In the genomic region with DNA sequence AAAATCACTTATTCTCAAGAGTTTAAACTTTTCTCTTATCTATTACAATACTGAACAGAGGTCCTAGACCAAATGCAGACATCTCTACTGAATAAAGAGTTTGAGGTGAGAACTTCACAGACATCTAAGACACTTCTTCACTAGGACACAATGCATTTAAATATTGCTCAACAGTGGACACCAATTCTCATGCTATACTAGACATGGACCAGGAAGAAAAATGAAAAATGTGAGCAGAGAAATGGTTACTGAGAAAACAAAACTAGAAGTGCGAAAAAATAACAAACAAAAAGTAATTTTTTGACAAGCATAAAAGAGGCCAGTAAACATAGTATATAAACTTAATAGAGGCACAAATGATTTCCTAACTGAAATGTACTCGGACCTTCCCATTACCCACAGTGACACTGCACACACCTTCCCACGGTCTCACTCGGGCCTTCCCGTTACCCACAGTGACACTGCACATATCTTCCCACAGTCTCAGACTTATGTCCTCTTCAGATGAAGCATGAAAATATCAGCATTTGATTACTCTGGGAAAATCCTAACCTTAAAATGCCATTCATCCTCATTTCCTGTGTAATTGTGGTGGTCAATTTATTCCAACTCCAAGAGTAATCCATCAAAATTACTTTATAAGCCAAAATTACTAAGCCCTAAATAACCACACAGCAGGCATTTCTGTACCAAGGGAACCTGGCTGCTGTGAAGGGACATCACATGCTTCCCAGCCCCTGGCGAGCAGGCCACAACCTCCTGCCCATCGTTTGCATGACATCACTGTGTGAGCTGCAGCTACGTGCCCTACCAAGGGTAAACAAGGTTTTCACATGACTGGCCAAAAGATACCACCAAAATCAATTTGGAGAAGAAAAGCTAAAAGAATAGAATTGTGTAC, we compare ENCODE assay signal across 8 cellular contexts. TPM values are rescaled to one million over a fixed set of nuclear protein-coding genes. Genes with fewer than 3 reads are reported as not detected.
DNase-seq lines count a peak whose midpoint lies in the region; ATAC-seq and TF ChIP-seq lines count a peak whose summit lies in the region.

No MANE protein-coding gene starts in this region.

- no TSS peak for BruUV-seq in Panc1 (replicated peaks; lab: Mats Ljungman, UMichigan)

- peaks cover 21% of the 10 kb centered on the region for H3K4me1 ChIP-seq in Panc1 (ENCODE audit: control insufficient read depth, insufficient read depth, low read length)
- H3K4me1 ChIP-seq in HAP-1: no peaks in the 10 kb centered on the region

- ATAC-seq in HG02763 (IDR thresholded peaks at IDR 0.05; ENCODE audit: unreplicated experiment) (peak; percentile 38), Panc1 (peak; percentile 61; the same call in 1 of the 2 replicates), esophagus mucosa (no peak)

- POLR2A ChIA-PET in Panc1 (lab: Charles Lee): interaction anchor here (0.6 kb wide), 1 partner anchor 39 kb away, joined by 3 read pairs; no protein-coding TSS in a partner anchor

- peak; percentile 38 for DNase-seq in NCI-H748 (lab: John Stamatoyannopoulos, UW; ENCODE audit: unreplicated experiment)
- no peak for DNase-seq in NCI-H748 treated with DMSO at 0.1 percent for 48 hours (lab: John Stamatoyannopoulos, UW)
- DNase-seq in Panc1 (ENCODE audit: low read depth, low spot score): no peak
- DNase-seq in epithelial cell of proximal tubule (ENCODE audit: low read depth): peak; percentile 60
- no peak for DNase-seq in nephron progenitor cell
- no peak for DNase-seq in HAP-1 (ENCODE audit: low spot score in 2 of 2)

- in situ Hi-C loops in Panc1 (cut with HindIII; ENCODE audit: low pct_unique_long_range_greater_than_20kb, low sequenced_read_pairs): no loop called here
- in situ Hi-C loops in HAP-1 (cut with MboI; ENCODE audit: low sequenced_read_pairs): no loop called here

- H3K9me3 Mint-ChIP-seq in nephron progenitor cell: no peaks in the 10 kb centered on the region

- CTCF ChIA-PET in Panc1 (lab: Charles Lee): no interaction called here

- H3K9me3 ChIP-seq in Panc1 (ENCODE audit: control insufficient read depth, insufficient read depth, low read depth, low read length) (no peaks in the 10 kb centered on the region), HAP-1 (no peaks in the 10 kb centered on the region)

- intact Hi-C loops in Panc1 (cut with micrococcal nuclease; ENCODE audit: unreplicated experiment): no loop called here

- H3K27me3 ChIP-seq in Panc1 (ENCODE audit: control insufficient read depth, insufficient read depth, low read length) (no peaks in the 10 kb centered on the region), HAP-1 (ENCODE audit: low read depth) (no peaks in the 10 kb centered on the region)

- no peak for TF ChIP-seq CTCF in Panc1 (IDR thresholded peaks at IDR 0.05)
- no peak for TF ChIP-seq CTCF in epithelial cell of proximal tubule (conservative IDR thresholded peaks at IDR 0.05; ENCODE audit: low read depth, low read length)
- no peak for TF ChIP-seq CTCF in nephron progenitor cell (IDR thresholded peaks at IDR 0.05)

- H3K36me3 ChIP-seq in Panc1 (ENCODE audit: control insufficient read depth, insufficient read depth, low read length) (no peaks in the 10 kb centered on the region), HAP-1 (replicated peaks) (peaks cover 40% of the 10 kb centered on the region)

- H3K4me3 Mint-ChIP-seq in nephron progenitor cell: no peak overlapping the region

- H3K4me3 ChIP-seq in Panc1 (ENCODE audit: low read depth in 2 of 2, low read length in 2 of 2): no peak overlapping the region
- no peak overlapping the region for H3K4me3 ChIP-seq in epithelial cell of proximal tubule (ENCODE audit: low read depth, low read length)
- no peak overlapping the region for H3K4me3 ChIP-seq in HAP-1

- H3K4me1 Mint-ChIP-seq in nephron progenitor cell: peaks cover 48% of the 10 kb centered on the region

- peak overlapping the region; percentile 13 for H3K27ac Mint-ChIP-seq in nephron progenitor cell

- no peak overlapping the region for H3K27ac ChIP-seq in Panc1 (ENCODE audit: low read length)

- H3K27me3 Mint-ChIP-seq in nephron progenitor cell (ENCODE audit: low read depth, poor library complexity): no peaks in the 10 kb centered on the region

- peaks cover 53% of the 10 kb centered on the region for H3K36me3 Mint-ChIP-seq in nephron progenitor cell (ENCODE audit: low read depth)

RNA-seq across cellular contexts. Expression of a gene that starts 6.4 kb away (rescaled TPM):
- total RNA-seq in Panc1 (2021; ENCODE audit: unreplicated experiment): 29.1 TPM
- polyA plus RNA-seq in Panc1 (2012; ENCODE audit: insufficient read length): 23.2 TPM
- 49.6 and 59.9 TPM in 2 replicates for total RNA-seq in epithelial cell of proximal tubule
- 12.8 TPM for total RNA-seq in esophagus mucosa

RNA-seq across cellular contexts. Expression of a gene that starts 35.9 kb away (rescaled TPM):
- total RNA-seq in Panc1 (2021; ENCODE audit: unreplicated experiment) (not detected), epithelial cell of proximal tubule (0.14 and 0.46 TPM in 2 replicates), esophagus mucosa (0.64 TPM)
- polyA plus RNA-seq in Panc1 (2012; ENCODE audit: insufficient read length): not detected

Comparison
In these comparisons a context has a peak if more than half of its experiments do, and no peak if none do; other contexts are left out.
1. DNase-seq: peak in NCI-H748 (single experiment) and epithelial cell of proximal tubule (single experiment); none in NCI-H748 treated with DMSO at 0.1 percent for 48 hours (single experiment), Panc1 (single experiment), nephron progenitor cell (single experiment) and HAP-1 (0 of 2).